7 cellular contexts compared by ENCODE assay signal in the genomic region with DNA sequence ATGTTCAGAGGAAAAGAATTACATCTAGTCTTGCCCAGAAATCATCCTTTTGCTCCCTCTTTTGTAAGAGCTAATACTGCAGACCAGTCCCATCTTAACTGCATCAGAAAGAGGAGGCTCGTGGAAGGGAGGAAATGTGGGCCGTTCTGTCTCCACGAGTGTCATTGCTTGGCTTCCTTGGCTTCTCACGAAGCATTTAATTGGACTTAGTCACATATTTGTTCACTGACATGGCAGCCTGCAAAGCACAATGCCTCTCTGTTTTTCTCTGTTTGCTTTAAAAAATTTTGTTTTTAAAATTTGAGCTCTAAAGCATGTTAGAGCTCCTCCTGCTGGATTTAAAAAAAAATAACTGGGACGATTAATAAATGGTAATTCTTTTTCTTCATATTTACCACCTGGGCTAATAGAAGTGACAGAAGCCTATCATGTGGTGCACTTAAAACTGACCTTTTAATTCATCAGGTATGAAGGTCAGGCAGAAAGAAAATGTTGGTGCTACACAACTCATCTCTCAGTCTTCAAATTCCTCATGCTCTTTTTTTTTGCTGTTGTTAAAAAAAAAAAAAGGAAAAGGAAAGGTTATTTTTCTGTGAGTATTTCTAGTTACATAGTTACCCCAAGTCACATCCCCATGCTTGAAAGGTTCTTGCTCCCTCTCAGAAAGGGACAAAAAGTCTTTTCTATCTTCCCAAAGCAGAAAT. TPM values are rescaled to one million over a fixed set of nuclear protein-coding genes. Genes with fewer than 3 reads are reported as not detected.
DNase-seq lines count a peak whose midpoint lies in the region; ATAC-seq, FAIRE-seq and TF ChIP-seq lines count a peak whose summit lies in the region.

No MANE protein-coding gene starts in this region.

- H3K4me1 ChIP-seq in kidney (ENCODE audit: control insufficient read depth in 1 of 2, insufficient read depth in 1 of 2, low read depth in 1 of 2, low read length in 2 of 2) (peaks cover 3 to 11% of the 10 kb centered on the region in 2 donors), small intestine (ENCODE audit: control insufficient read depth in 2 of 2, insufficient read depth in 1 of 2, low read depth in 1 of 2, low read length in 1 of 2) (no peaks in the 10 kb centered on the region)

- H3K27me3 ChIP-seq in bronchial epithelial cell (ENCODE audit: control insufficient read depth, insufficient read depth, low read length) (no peaks in the 10 kb centered on the region), small intestine (ENCODE audit: control insufficient read depth in 2 of 2, insufficient read depth in 2 of 2, low read length in 2 of 2) (no peaks in the 10 kb centered on the region)

- ATAC-seq in GM21825 (IDR thresholded peaks at IDR 0.05; ENCODE audit: unreplicated experiment) = no peak

- CTCF ChIA-PET in RWPE1 (lab: Yijun Ruan, JAX) = interaction anchor here (0.6 to 1.8 kb wide), 13 partner anchors 9 to 791 kb away, joined by 3 to 7 read pairs (median 3); no protein-coding TSS in a partner anchor

- FAIRE-seq in bronchial epithelial cell (lab: Jason Lieb, UNC) = no peak
- FAIRE-seq in kidney (lab: Jason Lieb, UNC) = peak; percentile 90
- FAIRE-seq in small intestine (lab: Jason Lieb, UNC) = peak; percentile 73

- no peak overlapping the region for H3K9ac ChIP-seq in kidney (ENCODE audit: low read length in 2 of 2)

- intact Hi-C loops in kidney (cut with DNase I) = no loop called here

- TF ChIP-seq CTCF in RWPE1 (conservative IDR thresholded peaks at IDR 0.05; ENCODE audit: low read depth) = peak; percentile 74
- TF ChIP-seq CTCF in bronchial epithelial cell (IDR thresholded peaks at IDR 0.05; ENCODE audit: insufficient read depth, low read length, severe bottlenecking) = peak; percentile 40
- TF ChIP-seq CTCF in kidney (IDR thresholded peaks at IDR 0.05; ENCODE audit: borderline replicate concordance, extremely low read depth, insufficient read depth) = peak; percentile 57

- H3K36me3 ChIP-seq in bronchial epithelial cell (ENCODE audit: control insufficient read depth, insufficient read depth, low read length) = no peaks in the 10 kb centered on the region
- no peaks in the 10 kb centered on the region for H3K36me3 ChIP-seq in kidney (ENCODE audit: control insufficient read depth in 1 of 2, insufficient read depth in 2 of 2, low read length in 2 of 2)
- no peaks in the 10 kb centered on the region for H3K36me3 ChIP-seq in small intestine (ENCODE audit: control insufficient read depth in 2 of 2, insufficient read depth in 2 of 2, low read length in 2 of 2)

- no peak overlapping the region for H3K4me3 ChIP-seq in bronchial epithelial cell (ENCODE audit: low read depth, low read length)
- peak overlapping the region; percentile 54 to 56 for H3K4me3 ChIP-seq in kidney (ENCODE audit: low read length in 2 of 2)
- H3K4me3 ChIP-seq in small intestine (ENCODE audit: low read depth in 1 of 2, low read length in 2 of 2) = no peak overlapping the region

- H3K9me3 ChIP-seq in kidney (ENCODE audit: control insufficient read depth in 1 of 2, low read length in 2 of 2) = no peaks in the 10 kb centered on the region
- H3K9me3 ChIP-seq in small intestine (ENCODE audit: control insufficient read depth, low read depth) = no peaks in the 10 kb centered on the region

- POLR2A ChIA-PET in RWPE1 (lab: Yijun Ruan, JAX; ENCODE audit: low non-redundant PET) = no interaction called here

- DNase-seq in EL (peak; percentile 91), HPDE6-E6E7 (ENCODE audit: extremely low spot score) (peak; percentile 37), RWPE1 (ENCODE audit: low spot score) (peak; percentile 38), bronchial epithelial cell (ENCODE audit: low read depth) (peak; percentile 80), kidney (no peak), small intestine (peak; percentile 52)

- H3K27ac ChIP-seq in RWPE1 (no peak overlapping the region), kidney (ENCODE audit: low read depth in 2 of 2, low read length in 2 of 2) (peak overlapping the region in 1 of 2 donors; percentile 20), small intestine (ENCODE audit: low read depth in 1 of 2, low read length in 1 of 2) (peak overlapping the region in 1 of 2 donors; percentile 55)

- 2 to 5% (median 3%) methylated on average over 5 of the region's 5 CpGs for WGBS in small intestine, 3 donors

RNA-seq across cellular contexts. Expression of a gene that starts 21.0 kb away (rescaled TPM):
- total RNA-seq in bronchial epithelial cell (not detected in 2 replicates), kidney (not detected)
- polyA plus RNA-seq in kidney (ENCODE audit: insufficient read depth, low read depth, low replicate concordance) (not detected), small intestine (1 to 10 TPM in 1 of 3 donors, under 1 TPM in 1, not detected in 1; 0.10 to 1.1 TPM)

RNA-seq across cellular contexts. Expression of a gene that starts 44.3 kb away (rescaled TPM):
- 16.8 and 16.9 TPM in 2 replicates for total RNA-seq in bronchial epithelial cell
- 27.6 TPM for total RNA-seq in kidney
- polyA plus RNA-seq in kidney (ENCODE audit: insufficient read depth, low read depth, low replicate concordance) = 28.6 TPM
- 10 to 100 TPM; 19.0 to 24.6 (median 22.2) TPM for polyA plus RNA-seq in small intestine

Comparison
In these comparisons a context has a peak if more than half of its experiments do, and no peak if none do; other contexts are left out.
1. H3K4me3 ChIP-seq: peak in kidney (2 of 2); none in bronchial epithelial cell (single experiment) and small intestine (0 of 2).
2. Peak in every context shown above with its lines, with median percentiles within 50 percentile points of each other: CTCF ChIP-seq.